17 cellular contexts compared by ENCODE assay signal in the genomic region with DNA sequence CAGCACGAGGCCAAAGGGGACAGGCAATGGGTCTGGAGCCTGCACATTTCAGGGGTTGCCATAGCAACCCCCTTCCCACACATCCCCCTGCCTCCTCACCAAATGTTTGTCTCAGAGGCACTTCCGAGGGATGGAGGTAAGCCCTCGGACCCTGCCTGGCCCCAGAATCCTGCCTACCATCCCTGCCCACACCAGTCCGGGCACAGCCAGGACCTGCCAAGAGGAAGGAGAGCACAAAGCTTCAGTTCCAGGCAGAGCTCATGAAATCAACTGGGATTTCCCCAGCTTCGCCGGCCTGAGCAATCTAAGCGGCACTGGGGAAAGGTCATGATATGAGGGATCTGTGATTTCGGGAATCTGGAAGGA.
DNase-seq lines count a peak whose midpoint lies in the region; ATAC-seq, FAIRE-seq and TF ChIP-seq lines count a peak whose summit lies in the region.
"Had no signal": no experiment of that assay in that cellular context is flagged by ENCODE, and none has a peak within 500 bp of the region (broad histone marks: within the 10 kb centered on the region; RNA-seq: fewer than 3 reads in every experiment).

No MANE protein-coding gene starts in this region.

- H3K4me2 ChIP-seq in K562 (ENCODE audit: insufficient read depth, low read length) (no peak overlapping the region), smooth muscle cell (peak overlapping the region; percentile 73)

- H3K4me3 ChIP-seq in HUES64 (ENCODE audit: low read length): peak overlapping the region; percentile 16; the same call in 1 of the 2 replicates
- H3K4me3 ChIP-seq in K562: no peak overlapping the region
- no peak overlapping the region for H3K4me3 ChIP-seq in smooth muscle cell
- H3K4me3 ChIP-seq in aorta (ENCODE audit: low read length in 2 of 2): no peak overlapping the region
- H3K4me3 ChIP-seq: BLaER1 had no signal

- POLR2A ChIA-PET in K562 (lab: Yijun Ruan, JAX): interaction anchor here (0.5 to 1.9 kb wide), 2 partner anchors 10 to 1561 kb away, joined by 3 to 7 read pairs; no protein-coding TSS in a partner anchor

- TF ChIP-seq CTCF in K562 (IDR thresholded peaks at IDR 0.05 in 2 of 3, conservative IDR thresholded peaks at IDR 0.05 in 1 of 3; ENCODE audit: insufficient read depth in 2 of 3, low read depth in 1 of 3, low read length in 3 of 3) (no peak), smooth muscle cell (IDR thresholded peaks at IDR 0.05; ENCODE audit: borderline replicate concordance, insufficient read depth, poor library complexity, severe bottlenecking) (no peak), Calu3 (IDR thresholded peaks at IDR 0.05; ENCODE audit: unreplicated experiment) (no peak)

- no peak overlapping the region for H3K27ac Mint-ChIP-seq in Calu3 (ENCODE audit: unreplicated experiment)

- no peak for TF ChIP-seq RAD21 in K562 (CRISPR knock-in tag; conservative IDR thresholded peaks at IDR 0.05 in 1 of 2, IDR thresholded peaks at IDR 0.05 in 1 of 2)

- no peak overlapping the region for H3K4me3 Mint-ChIP-seq in Calu3 (ENCODE audit: low read depth, unreplicated experiment)

- H3K9me3 ChIP-seq in HUES64 (ENCODE audit: insufficient read depth, low read depth, low read length) (no peaks in the 10 kb centered on the region), K562 (replicated peaks; ENCODE audit: control insufficient read depth, insufficient read depth, low read depth, low read length) (no peaks in the 10 kb centered on the region), smooth muscle cell (replicated peaks; ENCODE audit: low read depth) (no peaks in the 10 kb centered on the region), aorta (ENCODE audit: control insufficient read depth, low read length) (no peaks in the 10 kb centered on the region)
- H3K9me3 ChIP-seq: BLaER1 had no signal

- no peak for TF ChIP-seq POLR2A in K562 (conservative IDR thresholded peaks at IDR 0.05)

- no peaks in the 10 kb centered on the region for H3K79me2 ChIP-seq in K562 (ENCODE audit: control insufficient read depth, insufficient read depth, low read length)
- H3K79me2 ChIP-seq in smooth muscle cell (ENCODE audit: low read depth): no peaks in the 10 kb centered on the region

- intact Hi-C loops in K562 (cut with micrococcal nuclease): no loop called here
- intact Hi-C loops in aorta (cut with DNase I): no loop called here
- intact Hi-C loops in Calu3 (cut with micrococcal nuclease; ENCODE audit: unreplicated experiment): no loop called here

- no peaks in the 10 kb centered on the region for H3K9me3 Mint-ChIP-seq in Calu3 (ENCODE audit: low read depth, unreplicated experiment)

- in situ Hi-C loops in K562 (cut with MboI): no loop called here

- H3K27me3 ChIP-seq in HUES64 (ENCODE audit: insufficient read depth, low read length): no peaks in the 10 kb centered on the region
- H3K27me3 ChIP-seq in K562 (ENCODE audit: control insufficient read depth in 2 of 2, insufficient read depth in 2 of 2, low read length in 2 of 2): peaks cover 34 to 51% of the 10 kb centered on the region in 2 experiments
- no peaks in the 10 kb centered on the region for H3K27me3 ChIP-seq in smooth muscle cell (ENCODE audit: low read depth)
- H3K27me3 ChIP-seq in aorta (ENCODE audit: control insufficient read depth in 1 of 2, insufficient read depth in 2 of 2, low read length in 1 of 2): peaks cover 0 to 1% of the 10 kb centered on the region in 2 donors
- H3K27me3 ChIP-seq: BLaER1 had no signal

- no peaks in the 10 kb centered on the region for H3K4me1 Mint-ChIP-seq in Calu3 (ENCODE audit: low read depth, unreplicated experiment)

- FAIRE-seq in K562 (lab: Jason Lieb, UNC): no peak
- FAIRE-seq: H54, HTR-8/SVneo had no signal

- no peak overlapping the region for H2AFZ ChIP-seq in K562 (ENCODE audit: low read depth, low read length)
- no peak overlapping the region for H2AFZ ChIP-seq in smooth muscle cell (ENCODE audit: low read depth)

- no peaks in the 10 kb centered on the region for H3K36me3 Mint-ChIP-seq in Calu3 (ENCODE audit: insufficient read depth, unreplicated experiment)

- no peaks in the 10 kb centered on the region for H3K9me1 ChIP-seq in K562 (ENCODE audit: control insufficient read depth, insufficient read depth, low read length)

- WGBS in HUES64: 65% methylated on average over 8 of the region's 8 CpGs
- under 1% methylated on average over 8 of the region's 8 CpGs for WGBS in K562 (ENCODE audit: insufficient coverage, low coverage, missing lambda C conversion rate)
- 22% methylated on average over 8 of the region's 8 CpGs for whole genome bisulfite sequencing in smooth muscle cell (ENCODE audit: low lambda C conversion rate)
- WGBS in aorta, 2 donors: 39 to 46% methylated on average over 8 of the region's 8 CpGs

- H4K20me1 ChIP-seq in K562 (replicated peaks; ENCODE audit: control insufficient read depth, insufficient read depth, low read length): no peaks in the 10 kb centered on the region
- H4K20me1 ChIP-seq in smooth muscle cell (ENCODE audit: low read depth): no peaks in the 10 kb centered on the region
- H4K20me1 ChIP-seq: BLaER1 had no signal

- no peak for DNase-seq in K562 (ENCODE audit: extremely low read depth in 1 of 4, low spot score in 3 of 4)
- DNase-seq in left kidney (ENCODE audit: low read depth, low spot score): peak; percentile 41
- DNase-seq in smooth muscle cell (lab: John Stamatoyannopoulos, UW; ENCODE audit: unreplicated experiment): no peak
- DNase-seq in aorta: no peak
- DNase-seq in Calu3: no peak
- no peak for DNase-seq in left lobe of liver (ENCODE audit: low spot score)
- DNase-seq: DMS 273 treated with DMSO at 0.1 percent for 48 hours, KBM-7, NCI-H1048, NCI-H2107, NCI-H226, NCI-H69, PC-3 had no signal

- no peak overlapping the region for H3K27ac ChIP-seq in HUES64 (ENCODE audit: low read depth, low read length)
- H3K27ac ChIP-seq in K562 (ENCODE audit: extremely low read depth, low read depth, low read length): no peak overlapping the region
- peak overlapping the region; percentile 91 for H3K27ac ChIP-seq in smooth muscle cell (ENCODE audit: low read depth)
- H3K27ac ChIP-seq in aorta (ENCODE audit: low read depth in 1 of 2, low read length in 2 of 2): no peak overlapping the region
- H3K27ac ChIP-seq: BLaER1 had no signal

- H3K27me3 Mint-ChIP-seq in Calu3 (ENCODE audit: unreplicated experiment): peaks cover 67% of the 10 kb centered on the region

- peaks cover 16% of the 10 kb centered on the region for H3K4me1 ChIP-seq in HUES64 (ENCODE audit: insufficient read depth, low read length)
- no peaks in the 10 kb centered on the region for H3K4me1 ChIP-seq in K562 (replicated peaks in 1 of 2; ENCODE audit: control insufficient read depth in 2 of 2, insufficient read depth in 2 of 2, low read length in 2 of 2)
- peaks cover 19% of the 10 kb centered on the region for H3K4me1 ChIP-seq in smooth muscle cell (ENCODE audit: low read depth)
- H3K4me1 ChIP-seq in aorta (ENCODE audit: control insufficient read depth in 1 of 2, insufficient read depth in 2 of 2, low read length in 2 of 2): no peaks in the 10 kb centered on the region

- ATAC-seq in K562 (no peak), aorta (ENCODE audit: low FRiP score) (no peak), left lobe of liver (no peak)
- ATAC-seq: PC-3 had no signal

- no peak for TF ChIP-seq EP300 in K562 (IDR thresholded peaks at IDR 0.05; ENCODE audit: low read length)

- H3K36me3 ChIP-seq in HUES64 (ENCODE audit: insufficient read depth, low read length): no peaks in the 10 kb centered on the region
- no peaks in the 10 kb centered on the region for H3K36me3 ChIP-seq in K562 (ENCODE audit: control insufficient read depth, insufficient read depth, low read length)
- no peaks in the 10 kb centered on the region for H3K36me3 ChIP-seq in smooth muscle cell (ENCODE audit: low read depth)
- no peaks in the 10 kb centered on the region for H3K36me3 ChIP-seq in aorta (ENCODE audit: control insufficient read depth in 1 of 2, insufficient read depth in 2 of 2, low read length in 1 of 2)
- H3K36me3 ChIP-seq: BLaER1 had no signal

- CTCF ChIA-PET in K562 (lab: Yijun Ruan, JAX; ENCODE audit: low intra/inter-chr PET ratio) (no interaction called here), Calu3 (lab: Charles Lee) (no interaction called here)

- no peaks in the 10 kb centered on the region for H3F3A ChIP-seq in smooth muscle cell (ENCODE audit: low read depth)

- H3K9ac ChIP-seq in HUES64 (ENCODE audit: low read depth, low read length) (no peak overlapping the region), K562 (ENCODE audit: insufficient read depth in 1 of 2, low read depth in 2 of 2, low read length in 2 of 2) (no peak overlapping the region), smooth muscle cell (ENCODE audit: low read depth) (peak overlapping the region; percentile 70)
- H3K9ac ChIP-seq: BLaER1 had no signal

- BruUV-seq in K562 (replicated peaks; lab: Mats Ljungman, UMichigan) (no TSS peak), Calu3 (replicated peaks; lab: Mats Ljungman, UMichigan) (no TSS peak)

TF ChIP-seq in K562, 482 proteins besides CTCF, POLR2A, EP300 and RAD21:
- no peak for TF ChIP-seq NCOA2 (IDR thresholded peaks at IDR 0.05; ENCODE audit: partially characterized antibody in 2 of 2)
- TF ChIP-seq BACH1 (tag; IDR thresholded peaks at IDR 0.05): no peak
- TF ChIP-seq RFX1 (IDR thresholded peaks at IDR 0.05): peak; percentile 72
- peak; percentile 45 to 53; a peak in 1 of 4 replicates for TF ChIP-seq KDM1A (IDR thresholded peaks at IDR 0.05)
